In the genomic region with DNA sequence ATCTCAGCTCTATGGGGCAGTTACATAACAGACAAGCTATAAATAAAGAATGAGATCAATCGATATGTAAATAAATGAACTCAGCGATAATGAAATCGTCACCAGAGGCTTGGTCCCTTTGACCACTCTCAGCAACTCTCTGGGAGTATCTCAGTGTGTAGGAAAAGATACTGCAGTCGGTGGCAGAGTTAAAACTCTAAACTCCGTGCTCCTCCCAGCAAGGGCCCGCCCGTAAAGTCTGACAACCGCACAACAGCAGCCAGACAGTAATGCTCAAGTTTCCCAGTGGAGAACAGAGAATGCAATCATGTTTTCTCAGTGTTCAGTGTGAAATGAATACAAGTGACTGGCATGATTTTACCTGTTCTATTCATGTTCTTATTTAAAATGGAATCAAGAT, we compare ENCODE assay signal across 26 cellular contexts.
"Had no signal": no experiment of that assay in that cellular context is flagged by ENCODE, and none has a peak within 500 bp of the region (broad histone marks: within the 10 kb centered on the region; RNA-seq: fewer than 3 reads in every experiment).

No MANE protein-coding gene starts in this region.

- H3K4me1 ChIP-seq: adrenal gland, ascending aorta, left ventricle myocardium inferior, neural progenitor cell, prostate gland, right atrium auricular region, thyroid gland had no signal

- H3K27ac ChIP-seq: adrenal gland, ascending aorta, hepatocyte, left ventricle myocardium inferior, neural progenitor cell, prostate gland, right atrium auricular region, thyroid gland had no signal

- H3K4me2 ChIP-seq: hepatocyte, neural progenitor cell had no signal

- DNase-seq: activated CD4-positive, alpha-beta memory T cell treated with anti-CD3 and anti-CD28 coated beads, Interleukin-2, amount 10 ng/mL, durations not matched to agents 7 days and 5 days; activated CD4-positive, alpha-beta T cell treated with anti-CD3 and anti-CD28 coated beads for 4 hours; activated naive CD4-positive, alpha-beta T cell; activated T-cell treated with anti-CD3 and anti-CD28 coated beads, Interleukin-2, amount 50 U/mL, for 1 hour; adrenal gland; effector memory CD4-positive, alpha-beta T cell; glutamatergic neuron; immature natural killer cell; kidney glomerular epithelial cell; left ventricle myocardium inferior; naive thymus-derived CD4-positive, alpha-beta T cell; stimulated activated CD4-positive, alpha-beta T cell treated with anti-CD3 and anti-CD28 coated beads, Interleukin-12 subunit alpha, Interleukin-12 subunit beta, amount 100 ng/mL, for 4 hours; substantia nigra; T-helper 9 cell; thyroid gland had no signal

- H3K9me3 ChIP-seq: adrenal gland, ascending aorta, left ventricle myocardium inferior, prostate gland, right atrium auricular region, thyroid gland had no signal

- H2AFZ ChIP-seq: hepatocyte, neural progenitor cell had no signal

- H3K9ac ChIP-seq: neural progenitor cell had no signal

- H3K4me3 Mint-ChIP-seq: activated CD4-positive, alpha-beta memory T cell treated with anti-CD3 and anti-CD28 coated beads, Interleukin-2, amount 10 ng/mL, durations not matched to agents 7 days and 5 days; activated naive CD8-positive, alpha-beta T cell; central memory CD8-positive, alpha-beta T cell; immature natural killer cell; naive thymus-derived CD4-positive, alpha-beta T cell; neural progenitor cell; stimulated activated naive CD8-positive, alpha-beta T cell treated with anti-CD3 and anti-CD28 coated beads, Interleukin-15, Interleukin-2, amounts not matched to agents 100 ng/mL and 50 ng/mL, for 24 hours had no signal

- H3K4me3 ChIP-seq: adrenal gland, ascending aorta, hepatocyte, left ventricle myocardium inferior, neural progenitor cell, prostate gland, right atrium auricular region, thyroid gland had no signal

- H3K27me3 ChIP-seq: neural progenitor cell had no signal

- H3K4me1 Mint-ChIP-seq: activated CD4-positive, alpha-beta memory T cell treated with anti-CD3 and anti-CD28 coated beads, Interleukin-2, amount 10 ng/mL, durations not matched to agents 7 days and 5 days; central memory CD8-positive, alpha-beta T cell; immature natural killer cell had no signal

- H3K36me3 ChIP-seq: adrenal gland, ascending aorta, left ventricle myocardium inferior, neural progenitor cell, prostate gland, right atrium auricular region, thyroid gland had no signal

- H3K79me2 ChIP-seq: hepatocyte had no signal

- H3K9me3 Mint-ChIP-seq: activated CD4-positive, alpha-beta memory T cell treated with anti-CD3 and anti-CD28 coated beads, Interleukin-2, amount 10 ng/mL, durations not matched to agents 7 days and 5 days; activated T-helper 2 cell treated with anti-CD3 and anti-CD28 coated beads, Interferon-gamma antibody, Interleukin-2, Interleukin-4, amounts not matched to agents 10 μg/mL and 5 μg/mL and 100 μg/mL, durations not matched to agents 14 hours and 24 hours and 36 hours; central memory CD8-positive, alpha-beta T cell; naive thymus-derived CD4-positive, alpha-beta T cell; neural progenitor cell; stimulated activated naive CD8-positive, alpha-beta T cell treated with anti-CD3 and anti-CD28 coated beads, Interleukin-15, Interleukin-2, amounts not matched to agents 100 ng/mL and 50 ng/mL, for 24 hours had no signal

- FAIRE-seq: endothelial cell of umbilical vein had no signal

- H3K27ac Mint-ChIP-seq: activated CD4-positive, alpha-beta memory T cell treated with anti-CD3 and anti-CD28 coated beads, Interleukin-2, amount 10 ng/mL, durations not matched to agents 7 days and 5 days; activated naive CD8-positive, alpha-beta T cell; activated T-helper 2 cell treated with anti-CD3 and anti-CD28 coated beads, Interferon-gamma antibody, Interleukin-2, Interleukin-4, amounts not matched to agents 10 μg/mL and 5 μg/mL and 100 μg/mL, durations not matched to agents 14 hours and 24 hours and 36 hours; immature natural killer cell; naive thymus-derived CD4-positive, alpha-beta T cell; neural progenitor cell; stimulated activated naive CD8-positive, alpha-beta T cell treated with anti-CD3 and anti-CD28 coated beads, Interleukin-15, Interleukin-2, amounts not matched to agents 100 ng/mL and 50 ng/mL, for 24 hours had no signal

- H3K36me3 Mint-ChIP-seq: activated naive CD8-positive, alpha-beta T cell; immature natural killer cell; naive thymus-derived CD4-positive, alpha-beta T cell; neural progenitor cell had no signal

- ATAC-seq: esophagus mucosa; naive thymus-derived CD4-positive, alpha-beta T cell had no signal
